34 cellular contexts compared by ENCODE assay signal in the genomic region with DNA sequence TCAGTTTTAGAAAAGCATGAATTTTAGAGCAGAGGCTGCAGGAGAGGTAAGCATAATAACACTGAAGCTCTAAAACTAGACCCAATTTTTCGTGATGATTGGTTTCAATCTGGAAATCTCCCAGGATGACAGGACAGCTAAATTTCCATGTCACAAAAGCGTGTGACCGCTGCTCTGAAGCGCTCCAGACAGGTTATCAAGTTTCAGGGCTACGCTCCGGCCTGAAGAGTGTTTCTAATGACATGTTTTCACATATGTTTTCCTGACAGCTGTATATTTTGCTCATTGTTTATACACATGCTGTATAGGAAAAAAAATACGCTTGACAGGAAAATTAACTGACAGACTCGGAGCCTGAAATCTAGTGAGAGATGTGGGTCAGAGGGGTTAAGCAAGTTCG.
"Had no signal": no experiment of that assay in that cellular context is flagged by ENCODE, and none has a peak within 500 bp of the region (broad histone marks: within the 10 kb centered on the region; RNA-seq: fewer than 3 reads in every experiment).

No MANE protein-coding gene starts in this region.

- H3K4me1 Mint-ChIP-seq: activated B cell treated with CpG ODN at 0.5 μM for 24 hours; activated CD4-positive, alpha-beta memory T cell treated with anti-CD3 and anti-CD28 coated beads, Interleukin-2, amount 10 ng/mL, durations not matched to agents 7 days and 5 days; activated CD8-positive, alpha-beta memory T cell treated with anti-CD3 and anti-CD28 coated beads, Interleukin-2, amount 10 ng/mL, durations not matched to agents 7 days and 5 days; activated naive CD4-positive, alpha-beta T cell treated with anti-CD3 and anti-CD28 coated beads, Interleukin-2, amount 50 U/mL, for 24 hours; activated naive CD8-positive, alpha-beta T cell treated with anti-CD3 and anti-CD28 coated beads, Interleukin-2, amount 10 ng/mL, durations not matched to agents 7 days and 5 days; central memory CD8-positive, alpha-beta T cell had no signal

- H3K36me3 Mint-ChIP-seq: activated CD8-positive, alpha-beta memory T cell treated with anti-CD3 and anti-CD28 coated beads, Interleukin-2, amount 10 ng/mL, durations not matched to agents 7 days and 5 days; activated naive CD8-positive, alpha-beta T cell treated with anti-CD3 and anti-CD28 coated beads, Interleukin-2, amount 10 ng/mL, durations not matched to agents 7 days and 5 days had no signal

- H3K27ac ChIP-seq: ascending aorta, Peyer's patch, VCaP had no signal

- H3K4me3 ChIP-seq: ascending aorta, cardiac muscle cell, MG63, Peyer's patch had no signal

- H3K4me1 ChIP-seq: ascending aorta, Peyer's patch had no signal

- H3K4me3 Mint-ChIP-seq: activated B cell treated with CpG ODN at 0.5 μM for 24 hours; activated CD4-positive, alpha-beta memory T cell treated with anti-CD3 and anti-CD28 coated beads, Interleukin-2, amount 10 ng/mL, durations not matched to agents 7 days and 5 days; activated CD8-positive, alpha-beta memory T cell treated with anti-CD3 and anti-CD28 coated beads, Interleukin-2, amount 10 ng/mL, durations not matched to agents 7 days and 5 days; activated naive CD4-positive, alpha-beta T cell treated with anti-CD3 and anti-CD28 coated beads, Interleukin-2, amount 50 U/mL, for 24 hours; activated naive CD8-positive, alpha-beta T cell treated with anti-CD3 and anti-CD28 coated beads, Interleukin-2, amount 10 ng/mL, durations not matched to agents 7 days and 5 days; central memory CD8-positive, alpha-beta T cell had no signal

- H3K27me3 ChIP-seq: ascending aorta, cardiac muscle cell, MG63, Peyer's patch had no signal

- H3K9me3 ChIP-seq: ascending aorta, MG63, Peyer's patch had no signal

- H3K36me3 ChIP-seq: ascending aorta, cardiac muscle cell, MG63, Peyer's patch had no signal

- H3K27me3 Mint-ChIP-seq: activated B cell treated with CpG ODN at 0.5 μM for 24 hours; activated CD4-positive, alpha-beta memory T cell treated with anti-CD3 and anti-CD28 coated beads, Interleukin-2, amount 10 ng/mL, durations not matched to agents 7 days and 5 days; activated CD8-positive, alpha-beta memory T cell treated with anti-CD3 and anti-CD28 coated beads, Interleukin-2, amount 10 ng/mL, durations not matched to agents 7 days and 5 days; activated naive CD4-positive, alpha-beta T cell treated with anti-CD3 and anti-CD28 coated beads, Interleukin-2, amount 50 U/mL, for 24 hours; activated naive CD8-positive, alpha-beta T cell treated with anti-CD3 and anti-CD28 coated beads, Interleukin-2, amount 10 ng/mL, durations not matched to agents 7 days and 5 days; central memory CD8-positive, alpha-beta T cell had no signal

- DNase-seq: activated B cell treated with CpG ODN at 0.5 μM for 24 hours; activated CD4-positive, alpha-beta memory T cell treated with anti-CD3 and anti-CD28 coated beads, Interleukin-2, amount 10 ng/mL, durations not matched to agents 7 days and 5 days; activated CD4-positive, CD25-positive, alpha-beta regulatory T cell treated with anti-CD3 and anti-CD28 coated beads, Interleukin-2, amount 50 U/mL, for 72 hours; activated CD8-positive, alpha-beta memory T cell treated with anti-CD3 and anti-CD28 coated beads for 24 hours; activated CD8-positive, alpha-beta memory T cell treated with anti-CD3 and anti-CD28 coated beads, Interleukin-2, amount 10 ng/mL, durations not matched to agents 7 days and 5 days; activated CD8-positive, alpha-beta memory T cell treated with anti-CD3 and anti-CD28 coated beads, Interleukin-2, amount 50 U/mL, for 48 hours; activated effector memory CD4-positive, alpha-beta T cell treated with anti-CD3 and anti-CD28 coated beads, Interleukin-2, amount 50 U/mL, for 16 hours; activated naive CD4-positive, alpha-beta T cell; activated naive CD8-positive, alpha-beta T cell treated with anti-CD3 and anti-CD28 coated beads, Interleukin-2, amount 10 ng/mL, durations not matched to agents 7 days and 5 days; activated T-cell treated with anti-CD3 and anti-CD28 coated beads, Interleukin-2, amount 50 U/mL, for 48 hours; amygdala; Kasumi-1; KG1; MG63; NCI-H1048; NCI-H1105 treated with DMSO at 0.1 percent for 48 hours; NCI-H1436; NCI-H1694; NCI-H1930; NCI-H2081 treated with DMSO at 0.1 percent for 48 hours; NCI-H2171; NCI-H524; NK-92 treated with Interleukin-12 subunit alpha and Interleukin-12 subunit beta, amount 100 ng/mL, for 24 hours; PC-3; Peyer's patch; SW 1271; T-helper 1 cell; T-helper 2 cell; T-helper 9 cell had no signal

- H3K27ac Mint-ChIP-seq: activated B cell treated with CpG ODN at 0.5 μM for 24 hours; activated CD4-positive, alpha-beta memory T cell treated with anti-CD3 and anti-CD28 coated beads, Interleukin-2, amount 10 ng/mL, durations not matched to agents 7 days and 5 days; activated CD8-positive, alpha-beta memory T cell treated with anti-CD3 and anti-CD28 coated beads, Interleukin-2, amount 10 ng/mL, durations not matched to agents 7 days and 5 days; activated naive CD4-positive, alpha-beta T cell treated with anti-CD3 and anti-CD28 coated beads, Interleukin-2, amount 50 U/mL, for 24 hours; activated naive CD8-positive, alpha-beta T cell treated with anti-CD3 and anti-CD28 coated beads, Interleukin-2, amount 10 ng/mL, durations not matched to agents 7 days and 5 days had no signal
